20 cellular contexts compared by ENCODE assay signal in genomic region chr20:36775826-36776225, GRCh38. TPM values are rescaled to one million over a fixed set of nuclear protein-coding genes. Genes with fewer than 3 reads are reported as not detected.
DNase-seq lines count a peak whose midpoint lies in the region; ATAC-seq and TF ChIP-seq lines count a peak whose summit lies in the region.
"Had no signal": no experiment of that assay in that cellular context is flagged by ENCODE, and none has a peak within 500 bp of the region (broad histone marks: within the 10 kb centered on the region; RNA-seq: fewer than 3 reads in every experiment).

No MANE protein-coding gene starts in this region.

- no peaks in the 10 kb centered on the region for H3K9me3 ChIP-seq in left ventricle myocardium inferior (replicated peaks)
- no peaks in the 10 kb centered on the region for H3K9me3 ChIP-seq in SJCRH30 (replicated peaks)
- H3K9me3 ChIP-seq: transverse colon had no signal

- H3K4me1 ChIP-seq in left ventricle myocardium inferior (peaks cover 35% of the 10 kb centered on the region), SJCRH30 (peaks cover 27% of the 10 kb centered on the region)

- H3K27ac ChIP-seq in left ventricle myocardium inferior (replicated peaks) (peak overlapping the region; percentile 96), SJCRH30 (no peak overlapping the region)

- ATAC-seq in left cardiac atrium (no peak), naive B cell (ENCODE audit: low read depth in 2 of 2) (no peak)
- ATAC-seq: activated T-cell treated with anti-CD3 and anti-CD28 coated beads, Interleukin-2, amount 50 U/mL, for 4 hours; naive thymus-derived CD8-positive, alpha-beta T cell had no signal

- H3K4me3 ChIP-seq in left ventricle myocardium inferior, result no peak overlapping the region
- no peak overlapping the region for H3K4me3 ChIP-seq in SJCRH30
- H3K4me3 ChIP-seq: dorsolateral prefrontal cortex, lung, transverse colon had no signal

- H3K27ac Mint-ChIP-seq in activated T-helper 1 cell treated with anti-CD3 and anti-CD28 coated beads, Interleukin-12 subunit alpha, Interleukin-12 subunit beta, Interleukin-2, Interleukin-4 antibody, amounts not matched to agents 30 ng/mL and 10 ng/mL and 1 ng/mL, durations not matched to agents 14 hours and 24 hours and 36 hours, result peak overlapping the region; percentile 45
- H3K27ac Mint-ChIP-seq in naive B cell, result peak overlapping the region in 5 of 6 donors; percentile 19 to 79 (median 46)
- H3K27ac Mint-ChIP-seq: activated CD4-positive, alpha-beta memory T cell treated with anti-CD3 and anti-CD28 coated beads, Interleukin-2, amount 10 ng/mL, durations not matched to agents 7 days and 5 days had no signal

- peak overlapping the region; percentile 24 for H3K4me3 Mint-ChIP-seq in activated T-helper 1 cell treated with anti-CD3 and anti-CD28 coated beads, Interleukin-12 subunit alpha, Interleukin-12 subunit beta, Interleukin-2, Interleukin-4 antibody, amounts not matched to agents 30 ng/mL and 10 ng/mL and 1 ng/mL, durations not matched to agents 14 hours and 24 hours and 36 hours
- H3K4me3 Mint-ChIP-seq in naive B cell, result peak overlapping the region in 5 of 8 donors; percentile 40 to 92 (median 71)
- H3K4me3 Mint-ChIP-seq: H9 had no signal

- intact Hi-C loops in left ventricle myocardium inferior (cut with micrococcal nuclease), result no loop called here
- intact Hi-C loops in left cardiac atrium (cut with DNase I), result loop anchor here (10.0 kb wide), 2 partner anchors 89 to 221 kb away; a partner anchor contains a TSS
- intact Hi-C loops in activated T-helper 1 cell treated with anti-CD3 and anti-CD28 coated beads, Interleukin-12 subunit alpha, Interleukin-12 subunit beta, Interleukin-2, Interleukin-4 antibody, amounts not matched to agents 30 ng/mL and 10 ng/mL and 1 ng/mL, durations not matched to agents 14 hours and 24 hours and 36 hours (cut with micrococcal nuclease), result loop anchor here (2.0 kb wide), 1 partner anchor 89 kb away; no protein-coding TSS in a partner anchor

- H3K9me3 Mint-ChIP-seq in activated T-helper 1 cell treated with anti-CD3 and anti-CD28 coated beads, Interleukin-12 subunit alpha, Interleukin-12 subunit beta, Interleukin-2, Interleukin-4 antibody, amounts not matched to agents 30 ng/mL and 10 ng/mL and 1 ng/mL, durations not matched to agents 14 hours and 24 hours and 36 hours, result no peaks in the 10 kb centered on the region
- peaks cover 0 to 2% (median 0%) of the 10 kb centered on the region in 7 donors for H3K9me3 Mint-ChIP-seq in naive B cell
- H3K9me3 Mint-ChIP-seq: activated B cell treated with CpG ODN at 0.5 μM for 24 hours; activated CD4-positive, alpha-beta memory T cell treated with anti-CD3 and anti-CD28 coated beads, Interleukin-2, amount 10 ng/mL, durations not matched to agents 7 days and 5 days; activated T-cell treated with anti-CD3 and anti-CD28 coated beads, Interleukin-2, amount 50 U/mL, for 4 hours; naive thymus-derived CD8-positive, alpha-beta T cell had no signal

- peaks cover 6% of the 10 kb centered on the region for H3K36me3 Mint-ChIP-seq in activated T-helper 1 cell treated with anti-CD3 and anti-CD28 coated beads, Interleukin-12 subunit alpha, Interleukin-12 subunit beta, Interleukin-2, Interleukin-4 antibody, amounts not matched to agents 30 ng/mL and 10 ng/mL and 1 ng/mL, durations not matched to agents 14 hours and 24 hours and 36 hours (ENCODE audit: low read depth)
- H3K36me3 Mint-ChIP-seq in naive B cell, result peaks cover 0 to under 1% of the 10 kb centered on the region in 2 donors

- H3K27me3 Mint-ChIP-seq in activated T-helper 1 cell treated with anti-CD3 and anti-CD28 coated beads, Interleukin-12 subunit alpha, Interleukin-12 subunit beta, Interleukin-2, Interleukin-4 antibody, amounts not matched to agents 30 ng/mL and 10 ng/mL and 1 ng/mL, durations not matched to agents 14 hours and 24 hours and 36 hours (ENCODE audit: insufficient read depth), result peaks cover 6% of the 10 kb centered on the region
- H3K27me3 Mint-ChIP-seq in naive B cell, result no peaks in the 10 kb centered on the region

- TF ChIP-seq CTCF in left ventricle myocardium inferior (IDR thresholded peaks at IDR 0.05; ENCODE audit: borderline replicate concordance), result no peak

- H3K27me3 ChIP-seq in left ventricle myocardium inferior (ENCODE audit: low read depth) (no peaks in the 10 kb centered on the region), SJCRH30 (no peaks in the 10 kb centered on the region)
- H3K27me3 ChIP-seq: dorsolateral prefrontal cortex, transverse colon had no signal

- H3K36me3 ChIP-seq in left ventricle myocardium inferior (peaks cover 6% of the 10 kb centered on the region), SJCRH30 (peaks cover 5% of the 10 kb centered on the region; the same call in 1 of the 2 replicates)
- H3K36me3 ChIP-seq: transverse colon had no signal

- DNase-seq in left ventricle myocardium inferior (no peak), left cardiac atrium (no peak), naive B cell (no peak), SJCRH30 (no peak), NCI-H774 (lab: John Stamatoyannopoulos, UW) (no peak), mesenteric fat pad (ENCODE audit: low spot score) (no peak), COLO829 (ENCODE audit: low spot score) (no peak)
- no peak for DNase-seq in activated T-helper 1 cell treated with anti-CD3 and anti-CD28 coated beads, Interleukin-12 subunit alpha, Interleukin-12 subunit beta, Interleukin-2, Interleukin-4 antibody, amounts not matched to agents 30 ng/mL and 10 ng/mL and 1 ng/mL, durations not matched to agents 14 hours and 24 hours and 36 hours (ENCODE audit: low spot score)
- DNase-seq: activated B cell treated with CpG ODN at 0.5 μM for 24 hours; activated CD4-positive, alpha-beta memory T cell treated with anti-CD3 and anti-CD28 coated beads, Interleukin-2, amount 10 ng/mL, durations not matched to agents 7 days and 5 days; activated T-cell treated with anti-CD3 and anti-CD28 coated beads, Interleukin-2, amount 50 U/mL, for 4 hours; COR-L47; H9; naive thymus-derived CD8-positive, alpha-beta T cell; NCI-H2081; NCI-H510A; stimulated activated CD4-positive, alpha-beta T cell treated with anti-CD3 and anti-CD28 coated beads, Interleukin-12 subunit alpha, Interleukin-12 subunit beta, amount 100 ng/mL, for 4 hours; transverse colon had no signal

- H3K4me1 Mint-ChIP-seq in activated T-helper 1 cell treated with anti-CD3 and anti-CD28 coated beads, Interleukin-12 subunit alpha, Interleukin-12 subunit beta, Interleukin-2, Interleukin-4 antibody, amounts not matched to agents 30 ng/mL and 10 ng/mL and 1 ng/mL, durations not matched to agents 14 hours and 24 hours and 36 hours (ENCODE audit: low read depth), result peaks cover 32% of the 10 kb centered on the region
- H3K4me1 Mint-ChIP-seq in naive B cell, result peaks cover 22 to 48% (median 41%) of the 10 kb centered on the region in 3 donors

RNA-seq across cellular contexts. Expression of gene DSN1, which starts 2.3 kb away (rescaled TPM):
- 4.8 TPM for total RNA-seq in left ventricle myocardium inferior
- 1 to 10 TPM; 5.0 to 6.7 TPM for total RNA-seq in left cardiac atrium
- total RNA-seq in activated T-helper 1 cell treated with anti-CD3 and anti-CD28 coated beads, Interleukin-12 subunit alpha, Interleukin-12 subunit beta, Interleukin-2, Interleukin-4 antibody, amounts not matched to agents 30 ng/mL and 10 ng/mL and 1 ng/mL, durations not matched to agents 14 hours and 24 hours and 36 hours, result 23.2 and 29.0 TPM in 2 replicates
- polyA plus RNA-seq in naive B cell (ENCODE audit: low read depth in 6 of 6), result 10 to 100 TPM; 22.5 to 35.9 (median 27.6) TPM
- total RNA-seq in SJCRH30 (2014; rRNA removed; shearing (Covaris generic)), result 66.6 and 75.3 TPM in 2 replicates
- 6.4 TPM for total RNA-seq in mesenteric fat pad

RNA-seq across cellular contexts. Expression of gene NDRG3, which starts 29.9 kb away (rescaled TPM):
- 34.4 TPM for total RNA-seq in left ventricle myocardium inferior
- total RNA-seq in left cardiac atrium, result 10 to 100 TPM; 25.8 to 32.7 TPM
- total RNA-seq in activated T-helper 1 cell treated with anti-CD3 and anti-CD28 coated beads, Interleukin-12 subunit alpha, Interleukin-12 subunit beta, Interleukin-2, Interleukin-4 antibody, amounts not matched to agents 30 ng/mL and 10 ng/mL and 1 ng/mL, durations not matched to agents 14 hours and 24 hours and 36 hours, result 21.3 and 21.9 TPM in 2 replicates
- 10 to 100 TPM; 45.1 to 70.3 (median 51.2) TPM for polyA plus RNA-seq in naive B cell (ENCODE audit: low read depth in 6 of 6)
- total RNA-seq in SJCRH30 (2014; rRNA removed; shearing (Covaris generic)), result 46.6 and 46.7 TPM in 2 replicates
- 18.6 TPM for total RNA-seq in mesenteric fat pad
